8 cellular contexts compared by ENCODE assay signal in the genomic region with DNA sequence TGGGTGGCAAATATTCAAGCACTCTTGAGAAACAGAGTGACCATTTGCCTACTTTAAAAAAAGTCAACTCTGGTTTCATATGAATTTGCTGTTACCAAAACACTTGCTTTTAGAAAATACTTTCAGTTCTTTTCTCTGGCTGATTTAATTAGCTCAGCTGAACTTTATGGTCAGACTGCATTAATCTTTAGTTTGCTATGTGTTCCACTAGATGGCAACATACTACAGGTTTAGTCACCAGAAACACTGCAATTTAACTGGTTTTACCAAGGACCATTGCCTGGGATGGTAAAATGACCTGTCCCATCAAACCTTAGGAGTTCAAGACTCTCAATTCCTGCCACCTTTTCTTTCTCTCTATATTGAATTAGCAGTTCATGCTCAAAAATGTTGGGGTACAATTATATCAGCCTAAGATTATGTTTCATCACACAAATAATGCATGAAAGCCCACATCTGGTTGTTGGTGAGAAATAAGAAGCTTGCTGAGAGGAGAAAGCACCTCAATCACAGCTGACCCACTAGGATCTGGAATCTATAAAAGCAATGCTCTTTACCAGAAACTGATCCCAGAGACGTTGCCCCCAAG. TPM values are rescaled to one million over a fixed set of nuclear protein-coding genes. Genes with fewer than 3 reads are reported as not detected.
DNase-seq lines count a peak whose midpoint lies in the region; ATAC-seq and TF ChIP-seq lines count a peak whose summit lies in the region.

No MANE protein-coding gene starts in this region.

- ATAC-seq in HG02642 (IDR thresholded peaks at IDR 0.05; ENCODE audit: poor library complexity, unreplicated experiment) = peak; percentile 70

- in situ Hi-C loops in astrocyte of the cerebellum (cut with HindIII; ENCODE audit: low sequenced_read_pairs) = no loop called here

- DNase-seq in AG04449 (ENCODE audit: low read depth, low spot score) (no peak), NCI-H2029 (lab: John Stamatoyannopoulos, UW) (peak; percentile 45), astrocyte of the cerebellum (ENCODE audit: low read depth) (peak; percentile 39), iPS-NIHi7 (ENCODE audit: extremely low spot score) (peak; percentile 74), posterior vena cava (ENCODE audit: low spot score) (no peak)

- H3K36me3 ChIP-seq in stomach smooth muscle (ENCODE audit: control insufficient read depth in 2 of 2, insufficient read depth in 2 of 2, low read length in 2 of 2) = peaks cover 3 to 9% of the 10 kb centered on the region in 2 donors

- TF ChIP-seq CTCF in AG04449 (IDR thresholded peaks at IDR 0.05; ENCODE audit: insufficient read depth, low read length, missing control alignments) (peak; percentile 54), GM12872 (IDR thresholded peaks at IDR 0.05; ENCODE audit: insufficient read depth, low read depth, low read length) (peak; percentile 51; the same call in 2 of the 3 replicates), astrocyte of the cerebellum (IDR thresholded peaks at IDR 0.05; ENCODE audit: low read depth, low read length, missing control alignments) (peak; percentile 54)

- intact Hi-C loops in posterior vena cava (cut with DNase I) = no loop called here

- no peak overlapping the region for H3K9ac ChIP-seq in stomach smooth muscle (ENCODE audit: low read length in 2 of 2)

- POLR2A ChIA-PET in AG04449 (lab: Yijun Ruan, JAX) = no interaction called here

- H3K27me3 ChIP-seq in stomach smooth muscle (ENCODE audit: control insufficient read depth in 1 of 2, insufficient read depth in 2 of 2, low read length in 2 of 2) = no peaks in the 10 kb centered on the region

- H3K4me3 ChIP-seq in AG04449 (ENCODE audit: low read depth, low read length) = no peak overlapping the region
- no peak overlapping the region for H3K4me3 ChIP-seq in astrocyte of the cerebellum (ENCODE audit: low read depth, low read length)
- no peak overlapping the region for H3K4me3 ChIP-seq in stomach smooth muscle (ENCODE audit: low read length in 2 of 2)

- H3K9me3 ChIP-seq in stomach smooth muscle (ENCODE audit: control insufficient read depth in 2 of 2, low read length in 2 of 2) = no peaks in the 10 kb centered on the region

- peak overlapping the region; percentile 6 for H3K27ac ChIP-seq in stomach smooth muscle (ENCODE audit: low read length)

- H3K4me1 ChIP-seq in stomach smooth muscle (ENCODE audit: control insufficient read depth, insufficient read depth, low read length) = peaks cover 7% of the 10 kb centered on the region

- CTCF ChIA-PET in AG04449 (lab: Yijun Ruan, JAX) = interaction anchor here (0.9 to 2.8 kb wide), 15 partner anchors 9 to 1375 kb away, joined by 3 to 21 read pairs (median 7); no protein-coding TSS in a partner anchor

RNA-seq across cellular contexts. Expression of gene EIF4E3, which starts 14.2 kb away (rescaled TPM):
- 10 to 100 TPM; 40.8 to 44.2 TPM for total RNA-seq in posterior vena cava

RNA-seq across cellular contexts. Expression of gene GPR27, which starts 42.7 kb away (rescaled TPM):
- total RNA-seq in posterior vena cava = 1 to 10 TPM; 5.8 to 6.5 TPM

Comparison
In these comparisons a context has a peak if more than half of its experiments do, and no peak if none do; other contexts are left out.
1. DNase-seq: peak in NCI-H2029 (single experiment), astrocyte of the cerebellum (single experiment) and iPS-NIHi7 (single experiment); none in AG04449 (single experiment) and posterior vena cava (single experiment).
2. Peak in every context shown above with its lines, with median percentiles within 50 percentile points of each other: CTCF ChIP-seq.